12 cellular contexts compared by ENCODE assay signal in the genomic region with DNA sequence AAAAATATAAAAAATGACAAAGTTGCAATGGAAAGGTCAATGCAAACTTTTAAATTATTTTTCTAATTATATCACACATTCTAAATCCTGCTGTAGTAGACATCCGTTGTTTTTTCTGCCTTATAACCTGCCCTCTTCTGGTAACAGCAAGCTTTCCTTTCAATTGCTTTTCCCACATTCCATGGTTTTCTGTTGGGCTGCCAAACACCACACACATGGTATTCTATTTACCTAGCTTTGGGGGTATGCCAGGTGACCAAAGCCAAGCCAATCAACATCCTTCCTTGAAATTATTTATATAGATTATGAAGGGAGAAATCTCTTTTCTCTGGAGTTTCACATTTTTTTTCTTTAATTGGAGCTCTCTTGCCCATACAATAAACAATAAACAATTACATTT. TPM values are rescaled to one million over a fixed set of nuclear protein-coding genes. Genes with fewer than 3 reads are reported as not detected.
DNase-seq lines count a peak whose midpoint lies in the region; ATAC-seq and TF ChIP-seq lines count a peak whose summit lies in the region.
"Had no signal": no experiment of that assay in that cellular context is flagged by ENCODE, and none has a peak within 500 bp of the region (broad histone marks: within the 10 kb centered on the region; RNA-seq: fewer than 3 reads in every experiment).

No MANE protein-coding gene starts in this region.

- TF ChIP-seq CTCF in AG04450 (IDR thresholded peaks at IDR 0.05; ENCODE audit: low read depth, low read length) (peak; percentile 42), body of pancreas (IDR thresholded peaks at IDR 0.05) (peak in 5 of 7 experiments; percentile 9 to 33 (median 28)), kidney epithelial cell (IDR thresholded peaks at IDR 0.05; ENCODE audit: insufficient read depth, low read length, poor library complexity, severe bottlenecking) (peak; percentile 39)

- WGBS in body of pancreas, 2 donors = 9 to 18% methylated on average over 1 of the region's 1 CpG

- H3K4me1 Mint-ChIP-seq in stimulated activated naive CD8-positive, alpha-beta T cell treated with anti-CD3 and anti-CD28 coated beads, Interleukin-15, amount 100 ng/mL, for 72 hours = peaks cover 19% of the 10 kb centered on the region

- H3K36me3 ChIP-seq in body of pancreas (replicated peaks in 1 of 2; ENCODE audit: insufficient read depth in 1 of 2, low read depth in 2 of 2) (no peaks in the 10 kb centered on the region), kidney epithelial cell (ENCODE audit: control insufficient read depth, insufficient read depth, low read length) (no peaks in the 10 kb centered on the region)

- peaks cover 35% of the 10 kb centered on the region for H3K4me1 ChIP-seq in body of pancreas

- H3K9me3 ChIP-seq in AG04450 (ENCODE audit: control insufficient read depth, insufficient read depth, low read length) (peaks cover 4% of the 10 kb centered on the region; the same call in 1 of the 2 replicates), body of pancreas (no peaks in the 10 kb centered on the region)

- H3K9me3 Mint-ChIP-seq in stimulated activated naive CD8-positive, alpha-beta T cell treated with anti-CD3 and anti-CD28 coated beads, Interleukin-15, amount 100 ng/mL, for 72 hours = no peaks in the 10 kb centered on the region
- H3K9me3 Mint-ChIP-seq: stimulated activated memory B cell treated with anti-CD40 and anti-IgM and Interleukin-4, amounts not matched to agents 10 μg/mL and 1 μg/mL and 100 μg/mL, for 72 hours had no signal

- no peak overlapping the region for H3K27ac ChIP-seq in AG04450 (ENCODE audit: low read depth, low read length)
- peak overlapping the region in 3 of 4 donors; percentile 43 to 99 (median 53) for H3K27ac ChIP-seq in body of pancreas
- H3K27ac ChIP-seq: hepatocyte had no signal

- H3K4me3 ChIP-seq in AG04450 (ENCODE audit: low read depth, low read length) (no peak overlapping the region), body of pancreas (no peak overlapping the region), kidney epithelial cell (ENCODE audit: low read depth, low read length) (no peak overlapping the region)
- H3K4me3 ChIP-seq: hepatocyte had no signal

- POLR2A ChIA-PET in AG04450 (lab: Yijun Ruan, JAX) = no interaction called here

- peaks cover 64% of the 10 kb centered on the region for H3K27me3 Mint-ChIP-seq in stimulated activated naive CD8-positive, alpha-beta T cell treated with anti-CD3 and anti-CD28 coated beads, Interleukin-15, amount 100 ng/mL, for 72 hours

- no peak overlapping the region for H3K27ac Mint-ChIP-seq in stimulated activated naive CD8-positive, alpha-beta T cell treated with anti-CD3 and anti-CD28 coated beads, Interleukin-15, amount 100 ng/mL, for 72 hours
- H3K27ac Mint-ChIP-seq: CD8-positive, alpha-beta memory T cell; stimulated activated memory B cell treated with anti-CD40 and anti-IgM and Interleukin-4, amounts not matched to agents 10 μg/mL and 1 μg/mL and 100 μg/mL, for 72 hours had no signal

- CTCF ChIA-PET in AG04450 (lab: Charles Lee) = interaction anchor here (0.6 to 1.1 kb wide), 4 partner anchors 15 to 215 kb away, joined by 3 to 4 read pairs (median 3); no protein-coding TSS in a partner anchor

- no peak for ATAC-seq in body of pancreas
- ATAC-seq in HG03354 (IDR thresholded peaks at IDR 0.05; ENCODE audit: poor library complexity, severe bottlenecking, unreplicated experiment) = no peak
- ATAC-seq in stimulated activated naive CD8-positive, alpha-beta T cell treated with anti-CD3 and anti-CD28 coated beads, Interleukin-15, amount 100 ng/mL, for 72 hours = no peak
- no peak for ATAC-seq in HG03139 (IDR thresholded peaks at IDR 0.05; ENCODE audit: unreplicated experiment)
- ATAC-seq: stimulated activated memory B cell treated with anti-CD40 and anti-IgM and Interleukin-4, amounts not matched to agents 10 μg/mL and 1 μg/mL and 100 μg/mL, for 72 hours had no signal

- H3K4me3 Mint-ChIP-seq in stimulated activated naive CD8-positive, alpha-beta T cell treated with anti-CD3 and anti-CD28 coated beads, Interleukin-15, amount 100 ng/mL, for 72 hours = no peak overlapping the region
- H3K4me3 Mint-ChIP-seq: CD8-positive, alpha-beta memory T cell; stimulated activated memory B cell treated with anti-CD40 and anti-IgM and Interleukin-4, amounts not matched to agents 10 μg/mL and 1 μg/mL and 100 μg/mL, for 72 hours had no signal

- no peaks in the 10 kb centered on the region for H3K27me3 ChIP-seq in AG04450 (ENCODE audit: control insufficient read depth, insufficient read depth, low read length)
- H3K27me3 ChIP-seq in body of pancreas = no peaks in the 10 kb centered on the region
- H3K27me3 ChIP-seq in kidney epithelial cell (ENCODE audit: control insufficient read depth, insufficient read depth, low read length) = no peaks in the 10 kb centered on the region
- H3K27me3 ChIP-seq: hepatocyte had no signal

- DNase-seq in AG04450 (ENCODE audit: low read depth, low spot score) (no peak), LHCN-M2 (ENCODE audit: low read depth) (peak; percentile 61), body of pancreas (peak; percentile 55 to 74 (median 68)), kidney epithelial cell (ENCODE audit: low read depth) (no peak), epidermal melanocyte (ENCODE audit: insufficient read length, low spot score) (no peak)
- DNase-seq in stimulated activated naive CD8-positive, alpha-beta T cell treated with anti-CD3 and anti-CD28 coated beads, Interleukin-15, amount 100 ng/mL, for 72 hours = no peak
- DNase-seq: CD8-positive, alpha-beta memory T cell; T1000 had no signal

- intact Hi-C loops in body of pancreas (cut with DNase I) = loop anchor here (5.0 kb wide), 1 partner anchor 53 kb away; no protein-coding TSS in a partner anchor

- no peak for TF ChIP-seq POLR2A in body of pancreas (IDR thresholded peaks at IDR 0.05)

RNA-seq across cellular contexts. Expression of a gene that starts 3.4 kb away (rescaled TPM):
- 322 and 348 TPM in 2 replicates for polyA plus RNA-seq in AG04450 (2011; rRNA removed)
- polyA minus RNA-seq in AG04450 (2011; rRNA and poly(A)+ RNA removed) = 336 and 427 TPM in 2 replicates
- total RNA-seq in LHCN-M2 (2014; rRNA removed) (316 and 383 TPM in 2 replicates), body of pancreas (10 to 100 TPM; 60.7 to 96.6 TPM), kidney epithelial cell (172 and 207 TPM in 2 replicates)
- polyA plus RNA-seq in LHCN-M2 (2012) = 102 TPM
- polyA plus RNA-seq: CD8-positive, alpha-beta memory T cell had no signal

Comparison
In these comparisons a context has a peak if more than half of its experiments do, and no peak if none do; other contexts are left out.
1. DNase-seq: peak in LHCN-M2 (single experiment) and body of pancreas (4 of 4); none in AG04450 (single experiment), kidney epithelial cell (single experiment), epidermal melanocyte (single experiment) and stimulated activated naive CD8-positive, alpha-beta T cell treated with anti-CD3 and anti-CD28 coated beads, Interleukin-15, amount 100 ng/mL, for 72 hours (0 of 2).
2. Peak in every context shown above with its lines, with median percentiles within 50 percentile points of each other: CTCF ChIP-seq.